Comparison of ENCODE assay signal across 15 cellular contexts in the genomic region with DNA sequence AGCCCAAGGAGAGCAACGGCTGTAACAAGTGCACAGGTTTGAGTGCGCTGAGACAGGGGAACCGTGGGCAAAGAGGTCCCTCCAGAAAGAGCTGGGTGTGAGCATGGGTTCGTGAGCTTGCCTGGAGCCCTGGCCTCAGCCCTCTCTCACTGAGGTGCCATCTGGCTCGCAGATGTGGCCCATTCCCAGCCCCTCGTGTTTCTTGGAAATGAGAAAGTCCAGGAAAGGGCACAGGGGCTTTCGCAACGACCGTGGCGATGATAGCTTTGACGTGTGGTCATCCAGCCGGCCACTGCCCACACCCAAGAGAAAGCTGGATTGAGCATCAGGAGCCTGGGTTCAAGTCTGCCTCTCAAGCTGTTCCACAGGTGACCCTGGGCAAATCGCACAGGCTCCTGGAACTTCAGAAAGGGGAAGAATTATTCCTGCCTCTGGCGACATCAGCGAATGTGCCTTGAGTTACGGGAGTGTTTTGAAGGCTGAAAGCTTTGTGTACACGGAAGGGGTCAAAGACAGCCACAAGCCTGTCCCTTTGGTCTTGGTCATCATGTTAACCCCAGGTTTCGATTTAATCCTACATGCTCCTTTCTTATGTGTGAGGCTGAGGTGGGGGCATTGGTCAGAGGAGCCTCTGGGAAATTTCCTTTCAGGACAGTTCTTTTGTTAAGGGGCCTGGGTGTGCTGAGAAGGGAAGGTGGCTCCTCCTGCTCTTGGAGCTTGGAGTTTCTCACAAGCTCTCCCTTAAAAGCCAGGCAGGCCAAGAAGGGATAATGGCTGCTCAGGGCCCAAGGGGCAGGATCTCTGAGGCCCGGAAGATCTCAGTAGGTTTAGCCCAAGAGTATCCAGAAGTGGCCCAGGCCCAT. TPM values are rescaled to one million over a fixed set of nuclear protein-coding genes. Genes with fewer than 3 reads are reported as not detected.
A peak's percentile ranks its signal among the peaks of the same experiment; 100 is the strongest.
DNase-seq lines count a peak whose midpoint lies in the region; ATAC-seq and TF ChIP-seq lines count a peak whose summit lies in the region.
"Had no signal": no experiment of that assay in that cellular context is flagged by ENCODE, and none has a peak within 500 bp of the region (broad histone marks: within the 10 kb centered on the region; RNA-seq: fewer than 3 reads in every experiment).

No MANE protein-coding gene starts in this region.

- H3K27me3 ChIP-seq in ACC112 (ENCODE audit: insufficient read depth, low read length) = no peaks in the 10 kb centered on the region

- H3K79me2 ChIP-seq in ACC112 (ENCODE audit: control insufficient read depth, insufficient read depth, low read length, unreplicated experiment) = no peaks in the 10 kb centered on the region

- intact Hi-C loops in posterior vena cava (cut with DNase I) = no loop called here

- no peak for TF ChIP-seq CTCF in fibroblast of villous mesenchyme (IDR thresholded peaks at IDR 0.05; ENCODE audit: insufficient read depth, low read depth, low read length)

- no peak overlapping the region for H2AFZ ChIP-seq in ACC112 (ENCODE audit: low read length, unreplicated experiment)

- no peak for ATAC-seq in SK-N-SH treated with all-trans-retinoic acid at 6 μM for 48 hours
- no peak for ATAC-seq in GM18870 (IDR thresholded peaks at IDR 0.05; ENCODE audit: unreplicated experiment)

- DNase-seq in fibroblast of villous mesenchyme (ENCODE audit: low read depth) (peak; percentile 99), posterior vena cava (ENCODE audit: low spot score) (peak; percentile 89), SKM-1 (lab: John Stamatoyannopoulos, UW; ENCODE audit: unreplicated experiment) (no peak), NCI-H774 (lab: John Stamatoyannopoulos, UW) (no peak)
- DNase-seq in stimulated activated naive CD4-positive, alpha-beta T cell treated with Interleukin-2 at 50 U/mL for 16 hours (lab: John Stamatoyannopoulos, UW) = no peak
- DNase-seq: activated CD4-positive, alpha-beta T cell treated with anti-CD3 and anti-CD28 coated beads, Interleukin-2, amount 50 U/mL, for 4 hours; NCI-H526 treated with DMSO at 0.1 percent for 48 hours; small intestine; stimulated activated CD8-positive, alpha-beta memory T cell treated with anti-CD3 and anti-CD28 coated beads, Interleukin-4, amount 100 ng/mL, for 48 hours; SW 1271 had no signal

- H3K4me3 ChIP-seq in ACC112 (ENCODE audit: low read depth, low read length) = no peak overlapping the region
- no peak overlapping the region for H3K4me3 ChIP-seq in fibroblast of villous mesenchyme (ENCODE audit: low read depth, low read length)

- H3K36me3 ChIP-seq in ACC112 (ENCODE audit: insufficient read depth, low read length) = 0 out of 2 replicates have a peak, but pooled peaks cover 2% of the 10 kb centered on the region

- peak overlapping the region; percentile 73 for H3K27ac ChIP-seq in ACC112 (ENCODE audit: low read depth, low read length)

- H3K4me1 ChIP-seq in ACC112 (ENCODE audit: control insufficient read depth, insufficient read depth, low read length, unreplicated experiment) = peaks cover 26% of the 10 kb centered on the region

TF ChIP-seq in SK-N-SH treated with all-trans-retinoic acid at 6 μM for 48 hours, 23 proteins besides CTCF, POLR2A, EP300 and RAD21:
- TF ChIP-seq TCF4 (CRISPR knock-in tag; IDR thresholded peaks at IDR 0.05; ENCODE audit: borderline replicate concordance) (peak; percentile 87), CSRNP3 (CRISPR knock-in tag; IDR thresholded peaks at IDR 0.05) (no peak), GLIS3 (CRISPR knock-in tag; IDR thresholded peaks at IDR 0.05) (no peak), ARNTL (CRISPR knock-in tag; IDR thresholded peaks at IDR 0.05; ENCODE audit: borderline replicate concordance, low read depth) (no peak), BACH2 (CRISPR knock-in tag; IDR thresholded peaks at IDR 0.05; ENCODE audit: borderline replicate concordance) (no peak), ZFP3 (CRISPR knock-in tag; IDR thresholded peaks at IDR 0.05) (no peak)

RNA-seq across cellular contexts. Expression of gene IL17B, which starts 41.6 kb away (rescaled TPM):
- total RNA-seq in fibroblast of villous mesenchyme (1.3 TPM in 1 of 2 replicates, not detected in the other), posterior vena cava (10 to 100 TPM in 1 of 2 donors, 1 to 10 TPM in 1; 8.5 to 15.2 TPM)
- total RNA-seq: endothelial cell of umbilical vein, lung microvascular endothelial cell had no signal

Comparison
In these comparisons a context has a peak if more than half of its experiments do, and no peak if none do; other contexts are left out.
1. DNase-seq: peak in fibroblast of villous mesenchyme (single experiment) and posterior vena cava (single experiment); none in stimulated activated naive CD4-positive, alpha-beta T cell treated with Interleukin-2 at 50 U/mL for 16 hours (single experiment), SKM-1 (single experiment) and NCI-H774 (single experiment).